ENCODE assay signal across 15 cellular contexts in genomic region chr3:133754973-133755828, GRCh38. TPM values are rescaled to one million over a fixed set of nuclear protein-coding genes. Genes with fewer than 3 reads are reported as not detected.
A peak's percentile ranks its signal among the peaks of the same experiment; 100 is the strongest.
DNase-seq lines count a peak whose midpoint lies in the region; ATAC-seq, FAIRE-seq and TF ChIP-seq lines count a peak whose summit lies in the region.
"Had no signal": no experiment of that assay in that cellular context is flagged by ENCODE, and none has a peak within 500 bp of the region (broad histone marks: within the 10 kb centered on the region; RNA-seq: fewer than 3 reads in every experiment).

No MANE protein-coding gene starts in this region.

- peak; percentile 40 for FAIRE-seq in bronchial epithelial cell (lab: Jason Lieb, UNC)

- no peaks in the 10 kb centered on the region for H3K4me1 Mint-ChIP-seq in type B pancreatic cell (ENCODE audit: unreplicated experiment)
- H3K4me1 Mint-ChIP-seq: CD4-positive, CD25-positive, alpha-beta regulatory T cell had no signal

- no peak overlapping the region for H3K4me3 ChIP-seq in bronchial epithelial cell (ENCODE audit: low read depth, low read length)
- H3K4me3 ChIP-seq: BLaER1 treated with 17β-estradiol and CSF1 and Interleukin-3, amounts not matched to agents 10 nM and 100 nM; GM23338 had no signal

- no peaks in the 10 kb centered on the region for H3K27me3 Mint-ChIP-seq in type B pancreatic cell
- H3K27me3 Mint-ChIP-seq: IgD-negative memory B cell had no signal

- no peaks in the 10 kb centered on the region for H3K27me3 ChIP-seq in bronchial epithelial cell (ENCODE audit: control insufficient read depth, insufficient read depth, low read length)
- H3K27me3 ChIP-seq: BLaER1 treated with 17β-estradiol and CSF1 and Interleukin-3, amounts not matched to agents 10 nM and 100 nM had no signal

- intact Hi-C loops in left colon (cut with DNase I, micrococcal nuclease) (no loop called here), sciatic nerve (cut with DNase I) (no loop called here)

- no peak overlapping the region for H3K27ac Mint-ChIP-seq in type B pancreatic cell
- H3K27ac Mint-ChIP-seq: CD4-positive, CD25-positive, alpha-beta regulatory T cell; GM23338; IgD-negative memory B cell had no signal

- H3K36me3 ChIP-seq in bronchial epithelial cell (ENCODE audit: control insufficient read depth, insufficient read depth, low read length): no peaks in the 10 kb centered on the region
- H3K36me3 ChIP-seq: BLaER1 treated with 17β-estradiol and CSF1 and Interleukin-3, amounts not matched to agents 10 nM and 100 nM had no signal

- no peaks in the 10 kb centered on the region for H3K36me3 Mint-ChIP-seq in type B pancreatic cell
- H3K36me3 Mint-ChIP-seq: CD4-positive, CD25-positive, alpha-beta regulatory T cell; IgD-negative memory B cell had no signal

- no peak overlapping the region for H3K4me3 Mint-ChIP-seq in type B pancreatic cell
- H3K4me3 Mint-ChIP-seq: CD4-positive, CD25-positive, alpha-beta regulatory T cell; GM23338; IgD-negative memory B cell had no signal

- ATAC-seq in left colon (peak; percentile 48), sciatic nerve (peak; percentile 13), GM18498 (IDR thresholded peaks at IDR 0.05; ENCODE audit: unreplicated experiment) (no peak)
- ATAC-seq: GM23338 had no signal

- no peak for TF ChIP-seq CTCF in bronchial epithelial cell (IDR thresholded peaks at IDR 0.05; ENCODE audit: insufficient read depth, low read length, severe bottlenecking)
- no peak for TF ChIP-seq CTCF in type B pancreatic cell (conservative IDR thresholded peaks at IDR 0.05)

- no peak for DNase-seq in bronchial epithelial cell (ENCODE audit: low read depth)
- DNase-seq in left colon: no peak
- DNase-seq in sciatic nerve (ENCODE audit: low spot score): no peak
- DNase-seq in activated effector memory CD4-positive, alpha-beta T cell treated with Interleukin-2 at 50 U/mL for 16 hours: no peak
- DNase-seq in stimulated activated CD8-positive, alpha-beta memory T cell treated with anti-CD3 and anti-CD28 coated beads, Interleukin-4, amount 100 ng/mL, for 48 hours: no peak
- no peak for DNase-seq in type B pancreatic cell (ENCODE audit: extremely low spot score, unreplicated experiment)
- DNase-seq: ACHN; CD4-positive, CD25-positive, alpha-beta regulatory T cell; DMS53; GF-D8; H7 had no signal

- H3K9me3 Mint-ChIP-seq in type B pancreatic cell: no peaks in the 10 kb centered on the region
- H3K9me3 Mint-ChIP-seq: CD4-positive, CD25-positive, alpha-beta regulatory T cell; GM23338; IgD-negative memory B cell had no signal

RNA-seq across cellular contexts. Expression of gene TF, which starts 9.0 kb away (rescaled TPM):
- total RNA-seq in bronchial epithelial cell (under 0.01 and 0.13 TPM in 2 replicates), left colon (1 to 10 TPM in 1 of 2 donors, under 1 TPM in 1; 0.85 to 2.6 TPM), sciatic nerve (40.6 TPM), type B pancreatic cell (ENCODE audit: low replicate concordance) (2.3 and 18.8 TPM in 2 replicates)
- total RNA-seq: H7 had no signal

RNA-seq across cellular contexts. Expression of gene SRPRB, which starts 50.4 kb away (rescaled TPM):
- total RNA-seq in bronchial epithelial cell (81.7 and 111 TPM in 2 replicates), left colon (10 to 100 TPM; 35.6 to 39.3 TPM), sciatic nerve (27.8 TPM), type B pancreatic cell (ENCODE audit: low replicate concordance) (80.9 and 89.5 TPM in 2 replicates)
